Comparison of ENCODE assay signal across 12 cellular contexts in genomic region chrX:154540897-154541535, GRCh38. TPM values are rescaled to one million over a fixed set of nuclear protein-coding genes. Genes with fewer than 3 reads are reported as not detected.
A peak's percentile ranks its signal among the peaks of the same experiment; 100 is the strongest.
DNase-seq lines count a peak whose midpoint lies in the region; ATAC-seq and TF ChIP-seq lines count a peak whose summit lies in the region.
"Had no signal": no experiment of that assay in that cellular context is flagged by ENCODE, and none has a peak within 500 bp of the region (broad histone marks: within the 10 kb centered on the region; RNA-seq: fewer than 3 reads in every experiment).

No MANE protein-coding gene starts in this region.

- H3K4me1 ChIP-seq in right atrium auricular region = peaks cover 0 to 33% of the 10 kb centered on the region in 2 donors

- H3K27me3 ChIP-seq in right atrium auricular region = no peaks in the 10 kb centered on the region

- DNase-seq in ELR (ENCODE audit: low read depth) (peak; percentile 51), right atrium auricular region (ENCODE audit: low spot score) (no peak), cerebellum (ENCODE audit: low spot score) (no peak), kidney glomerular epithelial cell (lab: John Stamatoyannopoulos, UW) (no peak), NCI-H446 (lab: John Stamatoyannopoulos, UW) (no peak)
- DNase-seq: hippocampal formation had no signal

- TF ChIP-seq CTCF in VCaP (conservative IDR thresholded peaks at IDR 0.05) (no peak), right atrium auricular region (IDR thresholded peaks at IDR 0.05) (no peak)

- H3K36me3 ChIP-seq in right atrium auricular region = no peaks in the 10 kb centered on the region

- H3K9me3 ChIP-seq in right atrium auricular region = no peaks in the 10 kb centered on the region

- H3K4me3 ChIP-seq in right atrium auricular region = no peak overlapping the region
- no peak overlapping the region for H3K4me3 ChIP-seq in skin epidermis

- H3K27ac ChIP-seq in VCaP (peak overlapping the region; percentile 70), right atrium auricular region (peak overlapping the region; percentile 76 to 88), skin epidermis (peak overlapping the region in 19 of 21 experiments; percentile 59 to 83 (median 71))

- ATAC-seq in GM19395 (IDR thresholded peaks at IDR 0.05; ENCODE audit: unreplicated experiment) = no peak

RNA-seq across cellular contexts. Expression of gene G6PD, which starts 5.6 kb away (rescaled TPM):
- total RNA-seq in right atrium auricular region (10 to 100 TPM; 14.9 to 42.2 TPM), cerebellum (19.2 TPM)

RNA-seq across cellular contexts. Expression of gene IKBKG, which starts 6.4 kb away (rescaled TPM):
- total RNA-seq in right atrium auricular region (1 to 10 TPM; 7.2 to 9.0 TPM), cerebellum (4.7 TPM)

RNA-seq across cellular contexts. Expression of gene FAM3A, which starts 25.0 kb away (rescaled TPM):
- total RNA-seq in right atrium auricular region (10 to 100 TPM; 47.1 to 61.2 TPM), cerebellum (9.3 TPM)

RNA-seq across cellular contexts. Expression of gene CTAG1A, which starts 43.9 kb away (rescaled TPM):
- total RNA-seq in right atrium auricular region (not detected), cerebellum (not detected)
- total RNA-seq: aorta, NCI-H460, occipital lobe had no signal

RNA-seq across cellular contexts. Expression of gene SLC10A3, which starts 50.6 kb away (rescaled TPM):
- total RNA-seq in right atrium auricular region = 10 to 100 TPM; 22.2 to 22.9 TPM
- total RNA-seq in cerebellum = 2.8 TPM
